ENCODE assay signal across 24 cellular contexts in the genomic region with DNA sequence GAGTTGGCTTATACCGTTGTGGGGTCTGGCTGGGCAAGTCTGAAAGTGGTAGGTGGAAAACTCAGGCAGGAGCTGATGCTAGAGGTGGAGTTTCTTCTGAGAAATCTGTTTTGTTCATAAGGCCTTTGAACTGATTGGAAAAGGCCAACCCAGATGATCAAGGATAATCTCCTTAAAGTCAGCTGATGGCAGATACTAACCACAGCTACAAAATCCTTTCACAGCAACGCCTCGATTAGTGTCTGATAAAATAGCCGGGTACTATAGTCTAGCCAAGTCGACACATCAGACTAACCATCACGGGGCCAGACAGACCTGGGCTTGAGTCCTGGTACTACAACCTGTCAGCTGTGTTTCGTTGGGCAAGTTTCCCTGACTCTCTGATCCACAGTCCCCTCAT. TPM values are rescaled to one million over a fixed set of nuclear protein-coding genes. Genes with fewer than 3 reads are reported as not detected.
A peak's percentile ranks its signal among the peaks of the same experiment; 100 is the strongest.
DNase-seq lines count a peak whose midpoint lies in the region; ATAC-seq and TF ChIP-seq lines count a peak whose summit lies in the region.
"Had no signal": no experiment of that assay in that cellular context is flagged by ENCODE, and none has a peak within 500 bp of the region (broad histone marks: within the 10 kb centered on the region; RNA-seq: fewer than 3 reads in every experiment).

No MANE protein-coding gene starts in this region.

- TF ChIP-seq CTCF in HEK293 (tag by site-specific recombination; IDR thresholded peaks at IDR 0.05) (no peak), osteoblast (IDR thresholded peaks at IDR 0.05; ENCODE audit: extremely low read depth, low read depth, low read length) (no peak)

- ATAC-seq in HG03378 (IDR thresholded peaks at IDR 0.05; ENCODE audit: unreplicated experiment) (no peak), GM19035 (IDR thresholded peaks at IDR 0.05; ENCODE audit: unreplicated experiment) (no peak)
- ATAC-seq: GM23338, HCT116 had no signal

- H3K27me3 ChIP-seq in osteoblast (ENCODE audit: insufficient read depth, low read length) = no peaks in the 10 kb centered on the region
- H3K27me3 ChIP-seq: BE2C; BLaER1 treated with 17β-estradiol and CSF1 and Interleukin-3, amounts not matched to agents 10 nM and 100 nM had no signal

- H4K20me1 ChIP-seq in osteoblast (ENCODE audit: insufficient read depth, low read length) = no peaks in the 10 kb centered on the region
- H4K20me1 ChIP-seq: BLaER1 treated with 17β-estradiol and CSF1 and Interleukin-3, amounts not matched to agents 10 nM and 100 nM had no signal

- no peak overlapping the region for H2AFZ ChIP-seq in osteoblast (ENCODE audit: low read length)
- H2AFZ ChIP-seq: GM23338 had no signal

- no peak overlapping the region for H3K4me2 ChIP-seq in osteoblast (ENCODE audit: insufficient read depth, low read length)
- H3K4me2 ChIP-seq: A549; BLaER1 treated with 17β-estradiol and CSF1 and Interleukin-3, amounts not matched to agents 10 nM and 100 nM; GM23338 had no signal

- H3K27ac ChIP-seq in HEK293 (ENCODE audit: extremely low read depth, low read depth, low read length) (no peak overlapping the region), osteoblast (ENCODE audit: low read depth, low read length) (no peak overlapping the region), temporal lobe (ENCODE audit: low read depth, low read length) (peak overlapping the region; percentile 44)
- H3K27ac ChIP-seq: A549; BLaER1 treated with 17β-estradiol and CSF1 and Interleukin-3, amounts not matched to agents 10 nM and 100 nM had no signal

- H3K4me3 ChIP-seq in HEK293 (ENCODE audit: low read depth, low read length) = no peak overlapping the region
- H3K4me3 ChIP-seq in osteoblast (ENCODE audit: insufficient read depth, low read length) = no peak overlapping the region
- H3K4me3 ChIP-seq: A549; BLaER1 treated with 17β-estradiol and CSF1 and Interleukin-3, amounts not matched to agents 10 nM and 100 nM; GM23338 had no signal

- CTCF ChIA-PET in HEK293 (lab: Yijun Ruan, JAX) = interaction anchor here (1.0 kb wide), 1 partner anchor 13 kb away, joined by 3 read pairs; no protein-coding TSS in a partner anchor

- H3K9me3 ChIP-seq in HEK293 (ENCODE audit: control insufficient read depth, insufficient read depth, low read depth, low read length) (no peaks in the 10 kb centered on the region), osteoblast (ENCODE audit: low read depth, low read length) (no peaks in the 10 kb centered on the region)
- H3K9me3 ChIP-seq: A549; BE2C; BLaER1 treated with 17β-estradiol and CSF1 and Interleukin-3, amounts not matched to agents 10 nM and 100 nM had no signal

- H3K4me1 ChIP-seq in HEK293 (ENCODE audit: control insufficient read depth, insufficient read depth, low read length) (no peaks in the 10 kb centered on the region), osteoblast (ENCODE audit: insufficient read depth, low read length) (no peaks in the 10 kb centered on the region)
- H3K4me1 ChIP-seq: A549 had no signal

- no peaks in the 10 kb centered on the region for H3K36me3 ChIP-seq in HEK293 (ENCODE audit: control insufficient read depth in 2 of 2, insufficient read depth in 1 of 2, low read length in 2 of 2)
- H3K36me3 ChIP-seq in osteoblast (ENCODE audit: insufficient read depth, low read length) = no peaks in the 10 kb centered on the region
- H3K36me3 ChIP-seq: BLaER1 treated with 17β-estradiol and CSF1 and Interleukin-3, amounts not matched to agents 10 nM and 100 nM had no signal

- POLR2A ChIA-PET in HEK293 (lab: Yijun Ruan, JAX) = no interaction called here

- DNase-seq in NCI-H82 treated with DMSO at 0.1 percent for 48 hours (lab: John Stamatoyannopoulos, UW; ENCODE audit: unreplicated experiment) (peak; percentile 87), osteoblast (ENCODE audit: insufficient read length, low spot score, missing footprints) (peak; percentile 48)
- DNase-seq in activated CD8-positive, alpha-beta memory T cell treated with anti-CD3 and anti-CD28 coated beads, Interleukin-2, amount 50 U/mL, for 4 hours = no peak
- DNase-seq: 8988T; ACHN; AML-193; BE2C; CD4-positive, alpha-beta T cell; CD8-positive, alpha-beta memory T cell; DMS53; DMS79 treated with DMSO at 0.1 percent for 48 hours; GF-D8; H9; HFFc6 had no signal

- no peaks in the 10 kb centered on the region for H3K79me2 ChIP-seq in osteoblast (ENCODE audit: insufficient read depth, low read length)

TF ChIP-seq in HEK293, 187 proteins besides CTCF, POLR2A, EP300 and RAD21:
- TF ChIP-seq ZNF501 (tag by site-specific recombination; IDR thresholded peaks at IDR 0.05) (no peak), ZNF600 (tag by site-specific recombination; IDR thresholded peaks at IDR 0.05) (no peak), ZNF768 (tag by site-specific recombination; IDR thresholded peaks at IDR 0.05) (0 out of 2 replicates have a peak, but pooled peaks have one; percentile 9)
TF ChIP-seq in HEK293: peak in this region for 1.

RNA-seq across cellular contexts. Expression of gene OPRD1, which starts 21.4 kb away (rescaled TPM):
- total RNA-seq in osteoblast (not detected in 2 replicates), temporal lobe (0.25 TPM)
- total RNA-seq: CD4-positive, alpha-beta T cell; CD8-positive, alpha-beta memory T cell; G401; H4; HFFc6 had no signal
